ENCODE assay signal across 8 cellular contexts in the genomic region with DNA sequence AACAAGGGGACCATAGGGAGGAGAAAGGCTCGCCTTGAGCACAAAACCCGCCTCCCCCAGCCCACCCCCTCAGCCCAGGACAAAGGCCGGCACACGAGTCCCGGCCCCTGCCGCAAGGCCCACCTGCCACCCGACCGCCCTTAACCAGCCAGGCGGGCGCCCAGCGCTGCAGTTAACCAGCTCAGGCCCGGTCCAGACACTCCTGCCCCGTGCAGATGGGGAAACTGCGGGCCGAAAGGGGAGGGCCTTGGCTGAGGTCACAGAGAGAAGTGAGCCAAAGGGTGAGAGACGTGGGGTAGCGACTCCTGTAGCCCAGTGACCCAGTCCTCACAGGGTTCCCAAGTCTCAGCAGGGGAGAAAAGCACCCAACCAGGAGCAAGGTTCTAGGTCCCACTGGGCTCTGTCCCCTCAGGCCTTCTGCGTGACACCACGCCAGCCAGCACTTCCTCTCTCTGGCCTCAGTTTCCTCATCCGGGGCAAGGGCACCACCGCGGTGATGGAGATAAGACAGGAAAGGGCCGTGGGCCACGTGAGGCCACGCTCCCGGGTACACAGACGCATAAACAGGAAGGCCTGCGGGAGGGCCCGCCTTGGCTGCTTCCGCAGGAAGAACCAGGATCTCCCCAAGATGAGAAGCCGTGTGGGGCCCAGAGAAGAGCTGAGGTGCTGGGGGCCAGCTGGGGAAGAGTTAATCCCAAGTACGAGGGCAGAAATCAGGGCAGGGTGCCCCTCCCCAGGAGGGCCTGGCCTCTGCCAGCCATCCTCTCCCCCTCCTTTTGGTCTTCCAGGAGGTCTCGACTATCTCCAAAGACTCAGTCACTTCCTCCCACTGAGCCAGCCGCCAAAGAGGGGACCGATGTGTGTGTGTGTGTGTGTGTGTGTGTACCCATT. TPM values are rescaled to one million over a fixed set of nuclear protein-coding genes. Genes with fewer than 3 reads are reported as not detected.
DNase-seq lines count a peak whose midpoint lies in the region; ATAC-seq and TF ChIP-seq lines count a peak whose summit lies in the region.

No MANE protein-coding gene starts in this region.

- H4K20me1 ChIP-seq in BLaER1 treated with 17β-estradiol and CSF1 and Interleukin-3, amounts not matched to agents 10 nM and 100 nM, result peaks cover 28 to 38% (median 34%) of the 10 kb centered on the region in 11 experiments; a peak in 18 of 22 replicates
- no peaks in the 10 kb centered on the region for H4K20me1 ChIP-seq in neural progenitor cell (ENCODE audit: low read depth)

- peak overlapping the region; percentile 87 to 99 (median 94) for H3K27ac ChIP-seq in BLaER1 treated with 17β-estradiol and CSF1 and Interleukin-3, amounts not matched to agents 10 nM and 100 nM
- H3K27ac ChIP-seq in colonic mucosa (peak overlapping the region; percentile 71), neural progenitor cell (peak overlapping the region; percentile 37), stomach (peak overlapping the region; percentile 49 to 86 (median 76))

- peaks cover 70 to 98% (median 90%) of the 10 kb centered on the region in 10 experiments for H3K4me1 ChIP-seq in BLaER1 treated with 17β-estradiol and CSF1 and Interleukin-3, amounts not matched to agents 10 nM and 100 nM
- H3K4me1 ChIP-seq in colonic mucosa (peaks cover 7% of the 10 kb centered on the region), neural progenitor cell (peaks cover 46% of the 10 kb centered on the region), stomach (peaks cover 22 to 33% (median 29%) of the 10 kb centered on the region in 4 donors)

- peaks cover 11 to 34% (median 20%) of the 10 kb centered on the region in 11 experiments for H3K36me3 ChIP-seq in BLaER1 treated with 17β-estradiol and CSF1 and Interleukin-3, amounts not matched to agents 10 nM and 100 nM
- H3K36me3 ChIP-seq in colonic mucosa (no peaks in the 10 kb centered on the region), neural progenitor cell (no peaks in the 10 kb centered on the region), stomach (peaks cover 0 to 11% (median 2%) of the 10 kb centered on the region in 4 donors)

- WGBS in stomach, 5 donors, result 38 to 68% (median 45%) methylated on average over 24 to 35 of the region's 35 CpGs

- peak overlapping the region; percentile 46 for H3K4me3 Mint-ChIP-seq in neural progenitor cell
- H3K4me3 Mint-ChIP-seq in chondrocyte (ENCODE audit: unreplicated experiment), result no peak overlapping the region

- H3K27me3 Mint-ChIP-seq in neural progenitor cell (ENCODE audit: insufficient read depth, low read depth) (peaks cover 9% of the 10 kb centered on the region), chondrocyte (ENCODE audit: low read depth) (no peaks in the 10 kb centered on the region)

- peak overlapping the region; percentile 67 to 87 (median 78) for H3K4me3 ChIP-seq in BLaER1 treated with 17β-estradiol and CSF1 and Interleukin-3, amounts not matched to agents 10 nM and 100 nM
- H3K4me3 ChIP-seq in colonic mucosa (peak overlapping the region; percentile 41), neural progenitor cell (no peak overlapping the region), stomach (peak overlapping the region; percentile 38 to 53 (median 46))

- TF ChIP-seq POLR2A in stomach (IDR thresholded peaks at IDR 0.05), result no peak

- peaks cover 29% of the 10 kb centered on the region for H3F3A ChIP-seq in neural progenitor cell (ENCODE audit: low read depth)

- no peaks in the 10 kb centered on the region for H3K36me3 Mint-ChIP-seq in neural progenitor cell
- no peaks in the 10 kb centered on the region for H3K36me3 Mint-ChIP-seq in chondrocyte (ENCODE audit: low read depth)

- H3K9me3 ChIP-seq in BLaER1 treated with 17β-estradiol and CSF1 and Interleukin-3, amounts not matched to agents 10 nM and 100 nM (replicated peaks in 1 of 11), result no peaks in the 10 kb centered on the region
- H3K9me3 ChIP-seq in colonic mucosa, result no peaks in the 10 kb centered on the region
- H3K9me3 ChIP-seq in neural progenitor cell (ENCODE audit: low read depth), result no peaks in the 10 kb centered on the region
- H3K9me3 ChIP-seq in stomach, result no peaks in the 10 kb centered on the region

- DNase-seq in activated CD4-positive, CD25-positive, alpha-beta regulatory T cell treated with anti-CD3 and anti-CD28 coated beads, Interleukin-2, amount 50 U/mL, for 16 hours (ENCODE audit: low read depth, low spot score), result peak; percentile 50
- DNase-seq in colonic mucosa, result peak; percentile 72
- peak; percentile 71 for DNase-seq in neural progenitor cell (ENCODE audit: low spot score)
- DNase-seq in stomach, result peak; percentile 72
- DNase-seq in chondrocyte (ENCODE audit: low spot score), result no peak

- H3K9ac ChIP-seq in BLaER1 treated with 17β-estradiol and CSF1 and Interleukin-3, amounts not matched to agents 10 nM and 100 nM, result peak overlapping the region; percentile 86 to 95 (median 91)
- peak overlapping the region; percentile 71 to 83 for H3K9ac ChIP-seq in colonic mucosa (ENCODE audit: low read depth in 2 of 2, low read length in 2 of 2)
- H3K9ac ChIP-seq in neural progenitor cell, result no peak overlapping the region

- no peaks in the 10 kb centered on the region for H3K79me2 ChIP-seq in neural progenitor cell (ENCODE audit: low read depth)

- H3K27ac Mint-ChIP-seq in neural progenitor cell, result peak overlapping the region; percentile 37
- no peak overlapping the region for H3K27ac Mint-ChIP-seq in chondrocyte (ENCODE audit: unreplicated experiment)

- intact Hi-C loops in colonic mucosa (cut with DNase I), result no loop called here
- intact Hi-C loops in stomach (cut with DNase I; ENCODE audit: low total_unique reads), result no loop called here

- peak overlapping the region; percentile 96 to 100 (median 99) for H3K4me2 ChIP-seq in BLaER1 treated with 17β-estradiol and CSF1 and Interleukin-3, amounts not matched to agents 10 nM and 100 nM
- peak overlapping the region; percentile 68 for H3K4me2 ChIP-seq in neural progenitor cell

- H3K9me3 Mint-ChIP-seq in neural progenitor cell (no peaks in the 10 kb centered on the region), chondrocyte (ENCODE audit: low read depth) (no peaks in the 10 kb centered on the region)

- no peaks in the 10 kb centered on the region for H3K27me3 ChIP-seq in BLaER1 treated with 17β-estradiol and CSF1 and Interleukin-3, amounts not matched to agents 10 nM and 100 nM
- no peaks in the 10 kb centered on the region for H3K27me3 ChIP-seq in colonic mucosa
- no peaks in the 10 kb centered on the region for H3K27me3 ChIP-seq in neural progenitor cell
- peaks cover 0 to 51% (median 4%) of the 10 kb centered on the region in 3 donors for H3K27me3 ChIP-seq in stomach

- no peak for TF ChIP-seq CTCF in colonic mucosa (IDR thresholded peaks at IDR 0.05)
- no peak for TF ChIP-seq CTCF in neural progenitor cell (IDR thresholded peaks at IDR 0.05)
- TF ChIP-seq CTCF in stomach (IDR thresholded peaks at IDR 0.05), result no peak
- TF ChIP-seq CTCF in chondrocyte (IDR thresholded peaks at IDR 0.05), result no peak

- H3K4me1 Mint-ChIP-seq in neural progenitor cell, result peaks cover 50% of the 10 kb centered on the region
- peaks cover 22% of the 10 kb centered on the region for H3K4me1 Mint-ChIP-seq in chondrocyte (ENCODE audit: low read depth)

- ATAC-seq in HG02763 (IDR thresholded peaks at IDR 0.05; ENCODE audit: unreplicated experiment), result peak; percentile 35
- ATAC-seq in HG02884 (IDR thresholded peaks at IDR 0.05; ENCODE audit: unreplicated experiment), result no peak

- TF ChIP-seq EP300 in stomach (IDR thresholded peaks at IDR 0.05), result no peak

- peak overlapping the region; percentile 42 for H2AFZ ChIP-seq in neural progenitor cell (replicated peaks)

RNA-seq across cellular contexts. Expression of a gene that starts 1.8 kb away (rescaled TPM):
- total RNA-seq in colonic mucosa, result 10 to 100 TPM in 1 of 2 donors, 1 to 10 TPM in 1; 6.5 to 10.7 TPM
- 2.3 and 10.6 TPM in 2 replicates for total RNA-seq in neural progenitor cell (ENCODE audit: low replicate concordance)
- total RNA-seq in stomach, result 10 to 100 TPM in 3 of 5 donors, 1 to 10 TPM in 2; 1.7 to 86.4 (median 11.2) TPM
- polyA plus RNA-seq in stomach, result 10 to 100 TPM in 1 of 3 donors, 1 to 10 TPM in 2; 3.8 to 10.2 (median 6.7) TPM
- total RNA-seq in chondrocyte, result 1.1 to 2.1 TPM (median 1.2 TPM) in 3 replicates

RNA-seq across cellular contexts. Expression of a gene that starts 34.9 kb away (rescaled TPM):
- total RNA-seq in colonic mucosa (10 to 100 TPM; 59.3 to 60.5 TPM), neural progenitor cell (ENCODE audit: low replicate concordance) (1.5 and 6.2 TPM in 2 replicates), stomach (100 to 1,000 TPM in 1 of 5 donors, 10 to 100 TPM in 2, 1 to 10 TPM in 2; 5.5 to 120 (median 28.4) TPM), chondrocyte (7.0 to 14.2 TPM (median 13.5 TPM) in 3 replicates)
- polyA plus RNA-seq in stomach, result 10 to 100 TPM; 11.3 to 17.8 (median 13.6) TPM

RNA-seq across cellular contexts. Expression of a gene that starts 57.1 kb away (rescaled TPM):
- under 1 TPM; 0.07 to 0.21 TPM for total RNA-seq in colonic mucosa
- total RNA-seq in neural progenitor cell (ENCODE audit: low replicate concordance), result 0.82 and 1.1 TPM in 2 replicates
- under 1 TPM in 2 of 5 donors, not detected in 3; 0.18 to 0.89 TPM for total RNA-seq in stomach
- polyA plus RNA-seq in stomach, result under 1 TPM in 1 of 3 donors, not detected in 2; 0.03 TPM
- total RNA-seq in chondrocyte, result 0.65 to 1.2 TPM (median 1.1 TPM) in 3 replicates

Comparison
In these comparisons a context has a peak if more than half of its experiments do, and no peak if none do; other contexts are left out.
1. H3K27ac ChIP-seq: peak in every context shown above with its lines; median percentile 94 in BLaER1 treated with 17β-estradiol and CSF1 and Interleukin-3, amounts not matched to agents 10 nM and 100 nM; 76 in stomach; 71 in colonic mucosa; 37 in neural progenitor cell.